28 cellular contexts compared by ENCODE assay signal in genomic region chr2:47471429-47472116, GRCh38.
"Had no signal": no experiment of that assay in that cellular context is flagged by ENCODE, and none has a peak within 500 bp of the region (broad histone marks: within the 10 kb centered on the region; RNA-seq: fewer than 3 reads in every experiment).

No MANE protein-coding gene starts in this region.

- H3K4me1 Mint-ChIP-seq: immature natural killer cell; mesothelial cell of epicardium; naive thymus-derived CD8-positive, alpha-beta T cell; nephron; neural crest cell; stimulated activated effector memory CD8-positive, alpha-beta T cell treated with anti-CD3 and anti-CD28 coated beads, Interleukin-12 subunit alpha, Interleukin-12 subunit beta, amount 100 ng/mL, for 72 hours; stimulated activated naive CD8-positive, alpha-beta T cell treated with anti-CD3 and anti-CD28 coated beads, Interleukin-15, amount 100 ng/mL, for 72 hours had no signal

- H3K36me3 ChIP-seq: prostate gland had no signal

- H3K27ac Mint-ChIP-seq: immature natural killer cell; mesothelial cell of epicardium; naive thymus-derived CD8-positive, alpha-beta T cell; nephron; stimulated activated effector memory CD8-positive, alpha-beta T cell treated with anti-CD3 and anti-CD28 coated beads, Interleukin-12 subunit alpha, Interleukin-12 subunit beta, amount 100 ng/mL, for 72 hours; stimulated activated naive CD8-positive, alpha-beta T cell treated with anti-CD3 and anti-CD28 coated beads, Interleukin-15, amount 100 ng/mL, for 72 hours; type B pancreatic cell had no signal

- H3K4me3 Mint-ChIP-seq: immature natural killer cell; mesothelial cell of epicardium; naive thymus-derived CD8-positive, alpha-beta T cell; nephron; neural crest cell; stimulated activated effector memory CD8-positive, alpha-beta T cell treated with anti-CD3 and anti-CD28 coated beads, Interleukin-12 subunit alpha, Interleukin-12 subunit beta, amount 100 ng/mL, for 72 hours; stimulated activated naive CD8-positive, alpha-beta T cell treated with anti-CD3 and anti-CD28 coated beads, Interleukin-15, amount 100 ng/mL, for 72 hours; type B pancreatic cell had no signal

- H3K4me3 ChIP-seq: left ventricle myocardium inferior, lung, pancreas, prostate gland, skin epidermis, tibial nerve, vagina had no signal

- H3K4me1 ChIP-seq: left ventricle myocardium inferior, pancreas, prostate gland, tibial nerve, vagina had no signal

- H3K27me3 ChIP-seq: pancreas, tibial nerve, vagina had no signal

- DNase-seq: hypothalamus; immature natural killer cell; kidney; left ventricle myocardium inferior; mesendoderm; naive thymus-derived CD8-positive, alpha-beta T cell; nucleus accumbens; pancreas; posterior cingulate gyrus; retina; right cardiac atrium; stimulated activated CD4-positive, alpha-beta T cell treated with anti-CD3 and anti-CD28 coated beads, Interleukin-12 subunit alpha, Interleukin-12 subunit beta, amount 100 ng/mL, for 4 hours; stimulated activated CD4-positive, alpha-beta T cell treated with anti-CD3 and anti-CD28 coated beads, Interleukin-15, amount 100 ng/mL, for 24 hours; stimulated activated CD4-positive, alpha-beta T cell treated with anti-CD3 and anti-CD28 coated beads, Interleukin-4, amount 100 ng/mL, for 24 hours; stimulated activated naive CD4-positive, alpha-beta T cell treated with Interleukin-2 at 50 U/mL for 16 hours; stimulated activated naive CD8-positive, alpha-beta T cell treated with anti-CD3 and anti-CD28 coated beads, Interleukin-15, amount 100 ng/mL, for 72 hours; substantia nigra had no signal

- ATAC-seq: naive thymus-derived CD8-positive, alpha-beta T cell; pancreas; right cardiac atrium; sciatic nerve; stimulated activated effector memory CD8-positive, alpha-beta T cell treated with anti-CD3 and anti-CD28 coated beads, Interleukin-12 subunit alpha, Interleukin-12 subunit beta, amount 100 ng/mL, for 72 hours; stimulated activated naive CD8-positive, alpha-beta T cell treated with anti-CD3 and anti-CD28 coated beads, Interleukin-15, amount 100 ng/mL, for 72 hours had no signal

- H3K9me3 Mint-ChIP-seq: immature natural killer cell; mesothelial cell of epicardium; naive thymus-derived CD8-positive, alpha-beta T cell; nephron; neural crest cell; stimulated activated effector memory CD8-positive, alpha-beta T cell treated with anti-CD3 and anti-CD28 coated beads, Interleukin-12 subunit alpha, Interleukin-12 subunit beta, amount 100 ng/mL, for 72 hours; stimulated activated naive CD8-positive, alpha-beta T cell treated with anti-CD3 and anti-CD28 coated beads, Interleukin-15, amount 100 ng/mL, for 72 hours; type B pancreatic cell had no signal

- H3K27me3 Mint-ChIP-seq: naive thymus-derived CD8-positive, alpha-beta T cell; stimulated activated naive CD8-positive, alpha-beta T cell treated with anti-CD3 and anti-CD28 coated beads, Interleukin-15, amount 100 ng/mL, for 72 hours; type B pancreatic cell had no signal

- H3K27ac ChIP-seq: left ventricle myocardium inferior, pancreas, prostate gland, skin epidermis, tibial nerve, vagina had no signal

- H3K9me3 ChIP-seq: left ventricle myocardium inferior, pancreas, prostate gland, tibial nerve, vagina had no signal
